In genomic region chr6:134080171-134080795, GRCh38 we compare ENCODE assay signal across 10 cellular contexts. TPM values are rescaled to one million over a fixed set of nuclear protein-coding genes. Genes with fewer than 3 reads are reported as not detected.
DNase-seq lines count a peak whose midpoint lies in the region; ATAC-seq, FAIRE-seq and TF ChIP-seq lines count a peak whose summit lies in the region.
"Had no signal": no experiment of that assay in that cellular context is flagged by ENCODE, and none has a peak within 500 bp of the region (broad histone marks: within the 10 kb centered on the region; RNA-seq: fewer than 3 reads in every experiment).

No MANE protein-coding gene starts in this region.

- H3K4me3 ChIP-seq in DND-41 (ENCODE audit: low read depth in 1 of 2, low read length in 2 of 2), result no peak overlapping the region
- no peak overlapping the region for H3K4me3 ChIP-seq in Jurkat, Clone E6-1 (ENCODE audit: low read length)
- H3K4me3 ChIP-seq in K562, result no peak overlapping the region
- H3K4me3 ChIP-seq in esophagus muscularis mucosa, result no peak overlapping the region
- H3K4me3 ChIP-seq: gastrocnemius medialis had no signal

- TF ChIP-seq POLR2A in K562 (conservative IDR thresholded peaks at IDR 0.05), result no peak
- no peak for TF ChIP-seq POLR2A in esophagus muscularis mucosa (IDR thresholded peaks at IDR 0.05; ENCODE audit: low read depth)

- no peak for TF ChIP-seq RAD21 in K562 (CRISPR knock-in tag; conservative IDR thresholded peaks at IDR 0.05 in 1 of 2, IDR thresholded peaks at IDR 0.05 in 1 of 2)

- in situ Hi-C loops in K562 (cut with MboI), result loop anchor here (5.0 to 25.0 kb wide), 3 partner anchors 103 to 1568 kb away; partner anchors contain the start of gene STX7

- H2AFZ ChIP-seq in DND-41 (ENCODE audit: low read depth, low read length) (no peak overlapping the region), K562 (ENCODE audit: low read depth, low read length) (0 out of 2 replicates have a peak overlapping the region, but pooled peaks have one; percentile 1)

- no peak overlapping the region for H3K9ac ChIP-seq in DND-41 (ENCODE audit: low read depth, low read length)
- no peak overlapping the region for H3K9ac ChIP-seq in K562 (ENCODE audit: insufficient read depth in 1 of 2, low read depth in 2 of 2, low read length in 2 of 2)

- H3K4me1 ChIP-seq in DND-41 (ENCODE audit: insufficient read depth, low read length), result no peaks in the 10 kb centered on the region
- H3K4me1 ChIP-seq in K562 (replicated peaks in 1 of 2; ENCODE audit: control insufficient read depth in 2 of 2, insufficient read depth in 2 of 2, low read length in 2 of 2), result peaks cover 0 to 13% of the 10 kb centered on the region in 2 experiments; a peak in 4 of 5 replicates
- H3K4me1 ChIP-seq in esophagus muscularis mucosa, result no peaks in the 10 kb centered on the region
- H3K4me1 ChIP-seq: gastrocnemius medialis had no signal

- peak; percentile 69 for FAIRE-seq in K562 (lab: Jason Lieb, UNC)

- ATAC-seq in DND-41 (ENCODE audit: insufficient read depth, low read depth), result peak; percentile 48; the same call in 2 of the 3 replicates
- peak; percentile 56 for ATAC-seq in GM21381 (IDR thresholded peaks at IDR 0.05; ENCODE audit: unreplicated experiment)
- ATAC-seq in K562, result peak; percentile 68
- ATAC-seq: gastrocnemius medialis, SK-N-SH treated with all-trans-retinoic acid at 6 μM for 48 hours had no signal

- H4K20me1 ChIP-seq in DND-41 (ENCODE audit: insufficient read depth, low read length), result no peaks in the 10 kb centered on the region
- H4K20me1 ChIP-seq in K562 (replicated peaks; ENCODE audit: control insufficient read depth, insufficient read depth, low read length), result no peaks in the 10 kb centered on the region

- BruUV-seq in K562 (replicated peaks; lab: Mats Ljungman, UMichigan), result no TSS peak

- TF ChIP-seq CTCF in DND-41 (IDR thresholded peaks at IDR 0.05; ENCODE audit: borderline replicate concordance, extremely low read depth, low read length, poor library complexity, severe bottlenecking) (no peak), K562 (IDR thresholded peaks at IDR 0.05 in 2 of 3, conservative IDR thresholded peaks at IDR 0.05 in 1 of 3; ENCODE audit: insufficient read depth in 2 of 3, low read depth in 1 of 3, low read length in 3 of 3) (no peak), esophagus muscularis mucosa (IDR thresholded peaks at IDR 0.05) (no peak)

- WGBS in K562 (ENCODE audit: insufficient coverage, low coverage, missing lambda C conversion rate), result 32% methylated on average over 5 of the region's 5 CpGs
- WGBS in esophagus muscularis mucosa, result 77% methylated on average over 5 of the region's 5 CpGs

- TF ChIP-seq EP300 in K562 (IDR thresholded peaks at IDR 0.05; ENCODE audit: low read length), result peak; percentile 64; the same call in 1 of the 2 replicates
- TF ChIP-seq EP300 in esophagus muscularis mucosa (IDR thresholded peaks at IDR 0.05), result no peak

- no peaks in the 10 kb centered on the region for H3K9me1 ChIP-seq in K562 (ENCODE audit: control insufficient read depth, insufficient read depth, low read length)

- H3K4me2 ChIP-seq in DND-41 (ENCODE audit: insufficient read depth, low read length), result no peak overlapping the region
- H3K4me2 ChIP-seq in K562 (ENCODE audit: insufficient read depth, low read length), result no peak overlapping the region; the same call in 1 of the 2 replicates

- H3K36me3 ChIP-seq in DND-41 (ENCODE audit: insufficient read depth, low read length) (no peaks in the 10 kb centered on the region), K562 (ENCODE audit: control insufficient read depth, insufficient read depth, low read length) (no peaks in the 10 kb centered on the region), esophagus muscularis mucosa (no peaks in the 10 kb centered on the region)
- H3K36me3 ChIP-seq: gastrocnemius medialis had no signal

- H3K27ac ChIP-seq in DND-41 (ENCODE audit: low read length) (no peak overlapping the region), K562 (ENCODE audit: extremely low read depth, low read depth, low read length) (no peak overlapping the region), esophagus muscularis mucosa (replicated peaks in 1 of 4) (no peak overlapping the region)
- H3K27ac ChIP-seq: gastrocnemius medialis had no signal

- DNase-seq in DND-41, result no peak
- peak; percentile 30 for DNase-seq in Jurkat, Clone E6-1 (ENCODE audit: low read depth, low spot score)
- peak in 1 of 4 experiments; percentile 54 for DNase-seq in K562 (ENCODE audit: extremely low read depth in 1 of 4, low spot score in 3 of 4)
- no peak for DNase-seq in stimulated activated CD4-positive, alpha-beta T cell treated with anti-CD3 and anti-CD28 coated beads, Interleukin-15, amount 100 ng/mL, for 24 hours
- no peak for DNase-seq in NOMO-1 (lab: John Stamatoyannopoulos, UW; ENCODE audit: unreplicated experiment in 2 of 2)
- DNase-seq in esophagus muscularis mucosa (ENCODE audit: extremely low spot score), result no peak
- no peak for DNase-seq in activated T-cell treated with anti-CD3 and anti-CD28 coated beads, Interleukin-2, amount 50 U/mL, for 1 hour
- DNase-seq: gastrocnemius medialis had no signal

- intact Hi-C loops in K562 (cut with micrococcal nuclease) (no loop called here), esophagus muscularis mucosa (cut with DNase I) (no loop called here)

- CTCF ChIA-PET in K562 (lab: Yijun Ruan, JAX; ENCODE audit: low intra/inter-chr PET ratio), result no interaction called here

- H3K79me2 ChIP-seq in DND-41 (ENCODE audit: insufficient read depth, low read length) (no peaks in the 10 kb centered on the region), K562 (ENCODE audit: control insufficient read depth, insufficient read depth, low read length) (no peaks in the 10 kb centered on the region)

- H3K27me3 ChIP-seq in DND-41 (ENCODE audit: insufficient read depth, low read length, poor library complexity) (peaks cover 2% of the 10 kb centered on the region), K562 (ENCODE audit: control insufficient read depth in 2 of 2, insufficient read depth in 2 of 2, low read length in 2 of 2) (no peaks in the 10 kb centered on the region), esophagus muscularis mucosa (no peaks in the 10 kb centered on the region)
- H3K27me3 ChIP-seq: gastrocnemius medialis had no signal

- POLR2A ChIA-PET in K562 (lab: Yijun Ruan, JAX), result interaction anchor here (0.5 kb wide), 1 partner anchor 113 kb away, joined by 4 read pairs; no protein-coding TSS in a partner anchor

- H3K9me3 ChIP-seq in DND-41 (ENCODE audit: insufficient read depth, low read length, severe bottlenecking) (no peaks in the 10 kb centered on the region), K562 (replicated peaks; ENCODE audit: control insufficient read depth, insufficient read depth, low read depth, low read length) (peaks cover 2% of the 10 kb centered on the region; the same call in 1 of the 2 replicates), esophagus muscularis mucosa (no peaks in the 10 kb centered on the region)
- H3K9me3 ChIP-seq: gastrocnemius medialis had no signal

TF ChIP-seq in K562, 482 proteins besides CTCF, POLR2A, EP300 and RAD21 (continues in another document):
- TF ChIP-seq YBX1 (IDR thresholded peaks at IDR 0.05), result no peak
- TF ChIP-seq, protein P1, sequence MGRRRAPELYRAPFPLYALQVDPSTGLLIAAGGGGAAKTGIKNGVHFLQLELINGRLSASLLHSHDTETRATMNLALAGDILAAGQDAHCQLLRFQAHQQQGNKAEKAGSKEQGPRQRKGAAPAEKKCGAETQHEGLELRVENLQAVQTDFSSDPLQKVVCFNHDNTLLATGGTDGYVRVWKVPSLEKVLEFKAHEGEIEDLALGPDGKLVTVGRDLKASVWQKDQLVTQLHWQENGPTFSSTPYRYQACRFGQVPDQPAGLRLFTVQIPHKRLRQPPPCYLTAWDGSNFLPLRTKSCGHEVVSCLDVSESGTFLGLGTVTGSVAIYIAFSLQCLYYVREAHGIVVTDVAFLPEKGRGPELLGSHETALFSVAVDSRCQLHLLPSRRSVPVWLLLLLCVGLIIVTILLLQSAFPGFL (CRISPR knock-in tag; IDR thresholded peaks at IDR 0.05), result no peak
- TF ChIP-seq MYNN (IDR thresholded peaks at IDR 0.05), result no peak
- TF ChIP-seq MYNN (CRISPR knock-in tag; IDR thresholded peaks at IDR 0.05), result no peak
- peak; percentile 34; the same call in 1 of the 2 replicates for TF ChIP-seq CEBPB (tag; IDR thresholded peaks at IDR 0.05)
- TF ChIP-seq GATA2 (CRISPR knock-in tag; IDR thresholded peaks at IDR 0.05), result no peak; the same call in 1 of the 2 replicates
- no peak for TF ChIP-seq ZNF146 (CRISPR knock-in tag; IDR thresholded peaks at IDR 0.05; ENCODE audit: unreplicated experiment)
- TF ChIP-seq MIER1 (IDR thresholded peaks at IDR 0.05; ENCODE audit: low read depth), result no peak
- TF ChIP-seq ZNF263 (CRISPR knock-in tag; IDR thresholded peaks at IDR 0.05; ENCODE audit: borderline replicate concordance), result no peak
- no peak for TF ChIP-seq GTF2F1 (IDR thresholded peaks at IDR 0.05; ENCODE audit: low read depth, low read length)
- no peak for TF ChIP-seq TAF15 (IDR thresholded peaks at IDR 0.05; ENCODE audit: low read depth, low read length)
- no peak for TF ChIP-seq ARNT (IDR thresholded peaks at IDR 0.05)
- TF ChIP-seq ZNF217 (CRISPR knock-in tag; IDR thresholded peaks at IDR 0.05), result no peak
- 0 out of 2 replicates have a peak, but pooled peaks have one; percentile 19 for TF ChIP-seq ZNF316 (IDR thresholded peaks at IDR 0.05)
- TF ChIP-seq KLF10 (CRISPR knock-in tag; IDR thresholded peaks at IDR 0.05), result no peak
- peak; percentile 77 to 94 for TF ChIP-seq TRIM24 (IDR thresholded peaks at IDR 0.05)

RNA-seq across cellular contexts. Expression of gene SLC2A12, which starts 27.9 kb away (rescaled TPM):
- not detected for polyA plus RNA-seq in Jurkat, Clone E6-1 (2012; ENCODE audit: insufficient read depth, insufficient read length)
- total RNA-seq in K562 (2011; cell fraction: chromatin; rRNA removed; ENCODE audit: low replicate concordance), result 3.6 TPM in 2 replicates
- 2.8 and 3.2 TPM in 2 replicates for total RNA-seq in K562 (2011; cell fraction: nucleolus; rRNA removed)
- total RNA-seq in K562 (2011; cell fraction: nucleoplasm; rRNA removed), result 3.3 and 4.0 TPM in 2 replicates
- 0.29 and 0.54 TPM in 2 replicates for total RNA-seq in K562 (2014; rRNA removed)
- 0.65 and 1.1 TPM in 2 replicates for total RNA-seq in K562 (2014; rRNA removed; fragmentation: Illumina TruSeq; extraction: Trizol)
- total RNA-seq in K562 (2015; rRNA removed; fragmentation: Illumina TruSeq; extraction: Trizol), result 0.47 and 0.57 TPM in 2 replicates
- 0.44 and 0.56 TPM in 2 replicates for total RNA-seq in K562 (2021)
- polyA plus RNA-seq in K562 (2011; rRNA removed), result 0.35 and 2.7 TPM in 2 replicates
- 0.16 and 0.81 TPM in 2 replicates for polyA plus RNA-seq in K562 (2011; cell fraction: cytosol; rRNA removed)
- 0.28 and 1.4 TPM in 2 replicates for polyA plus RNA-seq in K562 (2011; cell fraction: nucleus; rRNA removed)
- polyA plus RNA-seq in K562 (2012), result 0.59 and 0.66 TPM in 2 replicates
- polyA plus RNA-seq in K562 (2014; fragmentation: Illumina TruSeq; extraction: Trizol), result 0.54 and 0.97 TPM in 2 replicates
- polyA plus RNA-seq in K562 (2014; fragmentation: Nextera tagmentation; extraction: Ambion mirVana), result under 1 TPM; 0.10 to 0.14 TPM
- 0.42 and 0.58 TPM in 2 replicates for polyA plus RNA-seq in K562 (2014; rRNA removed)
- 0.54 and 3.7 TPM in 2 replicates for polyA minus RNA-seq in K562 (2011; rRNA and poly(A)+ RNA removed)
- polyA minus RNA-seq in K562 (2011; cell fraction: cytosol; rRNA and poly(A)+ RNA removed), result 0.36 and 0.95 TPM in 2 replicates
- 0.44 and 1.9 TPM in 2 replicates for polyA minus RNA-seq in K562 (2011; cell fraction: nucleus; rRNA and poly(A)+ RNA removed)
- total RNA-seq in esophagus muscularis mucosa, result 10 to 100 TPM; 23.2 to 50.7 (median 43.1) TPM

Comparison
In these comparisons a context has a peak if more than half of its experiments do, and no peak if none do; other contexts are left out.
1. RNA of gene SLC2A12, which starts 27.9 kb away (total RNA-seq): 23.2 to 50.7 TPM in esophagus muscularis mucosa; 0.29 to 4.0 TPM in K562; every median in the first group is over 4 times any median in the second.
2. Peak in every context shown above with its lines, with median percentiles within 50 percentile points of each other: ATAC-seq.